In the genomic region with DNA sequence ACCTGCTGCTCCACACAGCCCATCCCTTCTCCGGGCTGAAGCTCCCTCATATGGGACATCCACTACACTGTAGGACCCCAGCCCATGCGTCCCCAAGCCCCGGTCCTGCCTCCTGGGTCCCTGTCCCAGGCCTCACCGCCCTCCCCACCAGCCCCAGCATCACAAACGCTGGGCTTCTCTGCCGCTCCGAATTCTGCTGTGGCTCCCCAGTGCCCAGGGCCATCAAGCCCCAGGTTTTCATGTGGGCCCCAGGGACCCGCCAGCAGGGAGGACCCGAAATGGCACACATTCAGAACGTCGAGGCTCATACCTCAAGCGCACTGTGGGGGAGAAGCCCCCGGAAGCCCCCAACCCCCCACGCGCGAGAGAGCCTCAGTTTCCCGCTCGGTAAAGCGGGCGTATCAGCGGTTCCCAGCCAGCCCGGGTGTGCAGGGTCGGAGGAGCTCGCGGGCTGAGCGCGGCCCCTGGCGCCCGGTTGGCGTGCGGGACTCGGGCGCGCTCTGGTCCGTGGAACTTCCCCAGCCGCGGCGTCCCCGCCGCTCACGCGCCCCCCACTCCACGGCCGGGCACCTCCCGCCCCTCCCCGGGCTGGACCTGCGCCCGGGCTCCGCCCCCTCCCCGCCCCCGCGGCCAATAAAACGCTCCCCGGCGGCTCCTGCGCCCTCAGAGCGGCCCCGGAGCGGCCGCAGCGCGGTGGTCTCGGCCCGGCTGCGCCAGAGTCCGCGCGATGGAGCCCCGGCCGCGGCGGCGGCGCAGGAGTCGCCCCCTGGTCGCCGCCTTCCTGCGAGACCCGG, we compare ENCODE assay signal across 1 cellular context.
TF ChIP-seq lines count a peak whose summit lies in the region.

A gene with protein sequence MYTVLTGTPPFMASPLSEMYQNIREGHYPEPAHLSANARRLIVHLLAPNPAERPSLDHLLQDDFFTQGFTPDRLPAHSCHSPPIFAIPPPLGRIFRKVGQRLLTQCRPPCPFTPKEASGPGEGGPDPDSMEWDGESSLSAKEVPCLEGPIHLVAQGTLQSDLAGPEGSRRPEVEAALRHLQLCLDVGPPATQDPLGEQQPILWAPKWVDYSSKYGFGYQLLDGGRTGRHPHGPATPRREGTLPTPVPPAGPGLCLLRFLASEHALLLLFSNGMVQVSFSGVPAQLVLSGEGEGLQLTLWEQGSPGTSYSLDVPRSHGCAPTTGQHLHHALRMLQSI (plus strand): TSS at position 666 of the 794 bp plus-strand sequence. CDS start 2,920 bp downstream, outside the sequence.

TF ChIP-seq in A549, 52 proteins besides CTCF, POLR2A, EP300 and RAD21 (continued from another document):
- TF ChIP-seq, protein P1, sequence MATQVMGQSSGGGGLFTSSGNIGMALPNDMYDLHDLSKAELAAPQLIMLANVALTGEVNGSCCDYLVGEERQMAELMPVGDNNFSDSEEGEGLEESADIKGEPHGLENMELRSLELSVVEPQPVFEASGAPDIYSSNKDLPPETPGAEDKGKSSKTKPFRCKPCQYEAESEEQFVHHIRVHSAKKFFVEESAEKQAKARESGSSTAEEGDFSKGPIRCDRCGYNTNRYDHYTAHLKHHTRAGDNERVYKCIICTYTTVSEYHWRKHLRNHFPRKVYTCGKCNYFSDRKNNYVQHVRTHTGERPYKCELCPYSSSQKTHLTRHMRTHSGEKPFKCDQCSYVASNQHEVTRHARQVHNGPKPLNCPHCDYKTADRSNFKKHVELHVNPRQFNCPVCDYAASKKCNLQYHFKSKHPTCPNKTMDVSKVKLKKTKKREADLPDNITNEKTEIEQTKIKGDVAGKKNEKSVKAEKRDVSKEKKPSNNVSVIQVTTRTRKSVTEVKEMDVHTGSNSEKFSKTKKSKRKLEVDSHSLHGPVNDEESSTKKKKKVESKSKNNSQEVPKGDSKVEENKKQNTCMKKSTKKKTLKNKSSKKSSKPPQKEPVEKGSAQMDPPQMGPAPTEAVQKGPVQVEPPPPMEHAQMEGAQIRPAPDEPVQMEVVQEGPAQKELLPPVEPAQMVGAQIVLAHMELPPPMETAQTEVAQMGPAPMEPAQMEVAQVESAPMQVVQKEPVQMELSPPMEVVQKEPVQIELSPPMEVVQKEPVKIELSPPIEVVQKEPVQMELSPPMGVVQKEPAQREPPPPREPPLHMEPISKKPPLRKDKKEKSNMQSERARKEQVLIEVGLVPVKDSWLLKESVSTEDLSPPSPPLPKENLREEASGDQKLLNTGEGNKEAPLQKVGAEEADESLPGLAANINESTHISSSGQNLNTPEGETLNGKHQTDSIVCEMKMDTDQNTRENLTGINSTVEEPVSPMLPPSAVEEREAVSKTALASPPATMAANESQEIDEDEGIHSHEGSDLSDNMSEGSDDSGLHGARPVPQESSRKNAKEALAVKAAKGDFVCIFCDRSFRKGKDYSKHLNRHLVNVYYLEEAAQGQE (IDR thresholded peaks at IDR 0.05) = no peak
- TF ChIP-seq GATA3 (IDR thresholded peaks at IDR 0.05; ENCODE audit: borderline replicate concordance) = no peak
- TF ChIP-seq, protein P2, sequence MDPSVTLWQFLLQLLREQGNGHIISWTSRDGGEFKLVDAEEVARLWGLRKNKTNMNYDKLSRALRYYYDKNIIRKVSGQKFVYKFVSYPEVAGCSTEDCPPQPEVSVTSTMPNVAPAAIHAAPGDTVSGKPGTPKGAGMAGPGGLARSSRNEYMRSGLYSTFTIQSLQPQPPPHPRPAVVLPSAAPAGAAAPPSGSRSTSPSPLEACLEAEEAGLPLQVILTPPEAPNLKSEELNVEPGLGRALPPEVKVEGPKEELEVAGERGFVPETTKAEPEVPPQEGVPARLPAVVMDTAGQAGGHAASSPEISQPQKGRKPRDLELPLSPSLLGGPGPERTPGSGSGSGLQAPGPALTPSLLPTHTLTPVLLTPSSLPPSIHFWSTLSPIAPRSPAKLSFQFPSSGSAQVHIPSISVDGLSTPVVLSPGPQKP (IDR thresholded peaks at IDR 0.05; ENCODE audit: low read depth, low read length) = no peak
- no peak for TF ChIP-seq ESRRA (IDR thresholded peaks at IDR 0.05; ENCODE audit: borderline replicate concordance, low read length)
- TF ChIP-seq ZFP36 (IDR thresholded peaks at IDR 0.05; ENCODE audit: borderline replicate concordance, partially characterized antibody) = no peak
- TF ChIP-seq FOXS1 (CRISPR knock-in tag; IDR thresholded peaks at IDR 0.05) = no peak
- TF ChIP-seq RFX5 (IDR thresholded peaks at IDR 0.05) = no peak
- TF ChIP-seq ZNF302 (CRISPR knock-in tag; IDR thresholded peaks at IDR 0.05) = no peak
- no peak for TF ChIP-seq CBX8 (IDR thresholded peaks at IDR 0.05)
TF ChIP-seq in A549: peak in this region for 0.
